8 cellular contexts compared by ENCODE assay signal in genomic region chr4:113316879-113317278, GRCh38.
DNase-seq lines count a peak whose midpoint lies in the region; ATAC-seq, FAIRE-seq and TF ChIP-seq lines count a peak whose summit lies in the region.

No MANE protein-coding gene starts in this region.

- no peaks in the 10 kb centered on the region for H3K27me3 ChIP-seq in uterus

- H3K36me3 Mint-ChIP-seq in activated naive CD4-positive, alpha-beta T cell treated with anti-CD3 and anti-CD28 coated beads, Interleukin-2, amount 10 ng/mL, durations not matched to agents 7 days and 5 days = no peaks in the 10 kb centered on the region
- no peaks in the 10 kb centered on the region for H3K36me3 Mint-ChIP-seq in activated CD4-positive, alpha-beta memory T cell treated with anti-CD3 and anti-CD28 coated beads for 36 hours
- no peaks in the 10 kb centered on the region for H3K36me3 Mint-ChIP-seq in stimulated activated naive CD8-positive, alpha-beta T cell treated with anti-CD3 and anti-CD28 coated beads, Interleukin-15, Interleukin-2, amounts not matched to agents 100 ng/mL and 50 ng/mL, for 24 hours (ENCODE audit: low read depth)

- peak overlapping the region; percentile 16 for H3K27ac Mint-ChIP-seq in activated naive CD4-positive, alpha-beta T cell treated with anti-CD3 and anti-CD28 coated beads, Interleukin-2, amount 10 ng/mL, durations not matched to agents 7 days and 5 days
- H3K27ac Mint-ChIP-seq in activated CD4-positive, alpha-beta memory T cell treated with anti-CD3 and anti-CD28 coated beads for 36 hours = no peak overlapping the region
- H3K27ac Mint-ChIP-seq in stimulated activated naive CD8-positive, alpha-beta T cell treated with anti-CD3 and anti-CD28 coated beads, Interleukin-15, Interleukin-2, amounts not matched to agents 100 ng/mL and 50 ng/mL, for 24 hours = peak overlapping the region; percentile 63

- H3K27me3 Mint-ChIP-seq in activated naive CD4-positive, alpha-beta T cell treated with anti-CD3 and anti-CD28 coated beads, Interleukin-2, amount 10 ng/mL, durations not matched to agents 7 days and 5 days = no peaks in the 10 kb centered on the region
- H3K27me3 Mint-ChIP-seq in activated CD4-positive, alpha-beta memory T cell treated with anti-CD3 and anti-CD28 coated beads for 36 hours = peaks cover 2% of the 10 kb centered on the region
- H3K27me3 Mint-ChIP-seq in stimulated activated naive CD8-positive, alpha-beta T cell treated with anti-CD3 and anti-CD28 coated beads, Interleukin-15, Interleukin-2, amounts not matched to agents 100 ng/mL and 50 ng/mL, for 24 hours = peaks cover 10% of the 10 kb centered on the region

- H3K4me1 Mint-ChIP-seq in activated naive CD4-positive, alpha-beta T cell treated with anti-CD3 and anti-CD28 coated beads, Interleukin-2, amount 10 ng/mL, durations not matched to agents 7 days and 5 days = peaks cover 10% of the 10 kb centered on the region
- H3K4me1 Mint-ChIP-seq in activated CD4-positive, alpha-beta memory T cell treated with anti-CD3 and anti-CD28 coated beads for 36 hours (ENCODE audit: low read depth) = peaks cover 11% of the 10 kb centered on the region
- H3K4me1 Mint-ChIP-seq in stimulated activated naive CD8-positive, alpha-beta T cell treated with anti-CD3 and anti-CD28 coated beads, Interleukin-15, Interleukin-2, amounts not matched to agents 100 ng/mL and 50 ng/mL, for 24 hours (ENCODE audit: low read depth) = peaks cover 12% of the 10 kb centered on the region

- no peaks in the 10 kb centered on the region for H3K9me3 Mint-ChIP-seq in activated naive CD4-positive, alpha-beta T cell treated with anti-CD3 and anti-CD28 coated beads, Interleukin-2, amount 10 ng/mL, durations not matched to agents 7 days and 5 days
- no peaks in the 10 kb centered on the region for H3K9me3 Mint-ChIP-seq in activated CD4-positive, alpha-beta memory T cell treated with anti-CD3 and anti-CD28 coated beads for 36 hours
- no peaks in the 10 kb centered on the region for H3K9me3 Mint-ChIP-seq in stimulated activated naive CD8-positive, alpha-beta T cell treated with anti-CD3 and anti-CD28 coated beads, Interleukin-15, Interleukin-2, amounts not matched to agents 100 ng/mL and 50 ng/mL, for 24 hours

- H3K27ac ChIP-seq in uterus = no peak overlapping the region

- no peak overlapping the region for H3K4me3 Mint-ChIP-seq in activated naive CD4-positive, alpha-beta T cell treated with anti-CD3 and anti-CD28 coated beads, Interleukin-2, amount 10 ng/mL, durations not matched to agents 7 days and 5 days
- no peak overlapping the region for H3K4me3 Mint-ChIP-seq in activated CD4-positive, alpha-beta memory T cell treated with anti-CD3 and anti-CD28 coated beads for 36 hours
- peak overlapping the region; percentile 23 for H3K4me3 Mint-ChIP-seq in stimulated activated naive CD8-positive, alpha-beta T cell treated with anti-CD3 and anti-CD28 coated beads, Interleukin-15, Interleukin-2, amounts not matched to agents 100 ng/mL and 50 ng/mL, for 24 hours

- CTCF ChIA-PET in activated naive CD4-positive, alpha-beta T cell treated with anti-CD3 and anti-CD28 coated beads, Interleukin-2, amount 10 ng/mL, durations not matched to agents 7 days and 5 days (lab: Charles Lee) = no interaction called here
- CTCF ChIA-PET in activated CD4-positive, alpha-beta memory T cell treated with anti-CD3 and anti-CD28 coated beads for 36 hours (lab: Charles Lee) = no interaction called here

- no peaks in the 10 kb centered on the region for H3K36me3 ChIP-seq in uterus

- H3K4me3 ChIP-seq in uterus = no peak overlapping the region

- no peaks in the 10 kb centered on the region for H3K4me1 ChIP-seq in uterus

- TF ChIP-seq CTCF in D721Med (IDR thresholded peaks at IDR 0.05; ENCODE audit: insufficient read depth, missing control alignments) (no peak), uterus (IDR thresholded peaks at IDR 0.05) (no peak)

- no peaks in the 10 kb centered on the region for H3K9me3 ChIP-seq in uterus

- intact Hi-C loops in activated CD4-positive, alpha-beta memory T cell treated with anti-CD3 and anti-CD28 coated beads for 36 hours (cut with micrococcal nuclease) = loop anchor here (1.0 kb wide), 1 partner anchor 38 kb away; no protein-coding TSS in a partner anchor
- intact Hi-C loops in uterus (cut with DNase I; ENCODE audit: low total_unique reads) = no loop called here

- ATAC-seq in HG02938 (IDR thresholded peaks at IDR 0.05; ENCODE audit: unreplicated experiment) = peak; percentile 99

- TF ChIP-seq POLR2A in uterus (IDR thresholded peaks at IDR 0.05) = no peak

- DNase-seq in activated naive CD4-positive, alpha-beta T cell treated with anti-CD3 and anti-CD28 coated beads, Interleukin-2, amount 10 ng/mL, durations not matched to agents 7 days and 5 days = peak; percentile 35
- no peak for DNase-seq in activated naive CD4-positive, alpha-beta T cell treated with anti-CD3 and anti-CD28 coated beads, Interleukin-2, amount 50 U/mL, for 16 hours
- DNase-seq in activated CD4-positive, alpha-beta memory T cell treated with anti-CD3 and anti-CD28 coated beads for 36 hours = peak; percentile 27
- no peak for DNase-seq in MV-4-11 (lab: John Stamatoyannopoulos, UW)
- DNase-seq in D721Med (ENCODE audit: insufficient read length, low spot score) = no peak
- no peak for DNase-seq in uterus

- no peak for FAIRE-seq in D721Med (lab: Jason Lieb, UNC)

- POLR2A ChIA-PET in activated CD4-positive, alpha-beta memory T cell treated with anti-CD3 and anti-CD28 coated beads for 36 hours (lab: Charles Lee) = no interaction called here

Comparison
In these comparisons a context has a peak if more than half of its experiments do, and no peak if none do; other contexts are left out.
1. DNase-seq: peak in activated naive CD4-positive, alpha-beta T cell treated with anti-CD3 and anti-CD28 coated beads, Interleukin-2, amount 10 ng/mL, durations not matched to agents 7 days and 5 days (single experiment) and activated CD4-positive, alpha-beta memory T cell treated with anti-CD3 and anti-CD28 coated beads for 36 hours (single experiment); none in activated naive CD4-positive, alpha-beta T cell treated with anti-CD3 and anti-CD28 coated beads, Interleukin-2, amount 50 U/mL, for 16 hours (single experiment), MV-4-11 (single experiment), D721Med (single experiment) and uterus (0 of 2).